10 cellular contexts compared by ENCODE assay signal in genomic region chr17:3804503-3804931, GRCh38. TPM values are rescaled to one million over a fixed set of nuclear protein-coding genes. Genes with fewer than 3 reads are reported as not detected.
DNase-seq lines count a peak whose midpoint lies in the region; ATAC-seq, FAIRE-seq and TF ChIP-seq lines count a peak whose summit lies in the region.
"Had no signal": no experiment of that assay in that cellular context is flagged by ENCODE, and none has a peak within 500 bp of the region (broad histone marks: within the 10 kb centered on the region; RNA-seq: fewer than 3 reads in every experiment).

No MANE protein-coding gene starts in this region.

- peaks cover 20% of the 10 kb centered on the region for H3K36me3 Mint-ChIP-seq in activated CD8-positive, alpha-beta memory T cell treated with anti-CD3 and anti-CD28 coated beads, Interleukin-2, amount 10 ng/mL, durations not matched to agents 7 days and 5 days
- peaks cover 0 to 8% of the 10 kb centered on the region in 2 donors for H3K36me3 Mint-ChIP-seq in naive B cell

- H3K36me3 ChIP-seq in uterus, result no peaks in the 10 kb centered on the region

- no peaks in the 10 kb centered on the region for H3K27me3 Mint-ChIP-seq in activated CD8-positive, alpha-beta memory T cell treated with anti-CD3 and anti-CD28 coated beads, Interleukin-2, amount 10 ng/mL, durations not matched to agents 7 days and 5 days
- no peaks in the 10 kb centered on the region for H3K27me3 Mint-ChIP-seq in naive B cell

- TF ChIP-seq CTCF in uterus (IDR thresholded peaks at IDR 0.05) (no peak), D721Med (IDR thresholded peaks at IDR 0.05; ENCODE audit: insufficient read depth, missing control alignments) (no peak)

- no peak for FAIRE-seq in D721Med (lab: Jason Lieb, UNC)
- FAIRE-seq: K562 had no signal

- peaks cover 50% of the 10 kb centered on the region for H3K4me1 Mint-ChIP-seq in activated CD8-positive, alpha-beta memory T cell treated with anti-CD3 and anti-CD28 coated beads, Interleukin-2, amount 10 ng/mL, durations not matched to agents 7 days and 5 days
- peaks cover 8 to 18% (median 9%) of the 10 kb centered on the region in 3 donors for H3K4me1 Mint-ChIP-seq in naive B cell

- TF ChIP-seq POLR2A in uterus (IDR thresholded peaks at IDR 0.05), result no peak

- H3K9me3 ChIP-seq in uterus, result no peaks in the 10 kb centered on the region
- H3K9me3 ChIP-seq: gastroesophageal sphincter had no signal

- peak overlapping the region; percentile 57 for H3K27ac Mint-ChIP-seq in activated CD8-positive, alpha-beta memory T cell treated with anti-CD3 and anti-CD28 coated beads, Interleukin-2, amount 10 ng/mL, durations not matched to agents 7 days and 5 days
- H3K27ac Mint-ChIP-seq in naive B cell, result peak overlapping the region in 2 of 6 donors; percentile 79 to 81

- intact Hi-C loops in uterus (cut with DNase I; ENCODE audit: low total_unique reads), result no loop called here

- peak; percentile 68 for DNase-seq in activated CD8-positive, alpha-beta memory T cell treated with anti-CD3 and anti-CD28 coated beads, Interleukin-2, amount 10 ng/mL, durations not matched to agents 7 days and 5 days
- no peak for DNase-seq in naive B cell
- DNase-seq in H4 (ENCODE audit: low spot score), result no peak
- no peak for DNase-seq in uterus
- no peak for DNase-seq in dedifferentiated amniotic fluid mesenchymal stem cell (ENCODE audit: extremely low spot score)
- no peak for DNase-seq in D721Med (ENCODE audit: insufficient read length, low spot score)

- H3K27ac ChIP-seq in uterus, result no peak overlapping the region

- H3K4me3 ChIP-seq in uterus, result no peak overlapping the region
- H3K4me3 ChIP-seq: gastroesophageal sphincter, K562 had no signal

- no peaks in the 10 kb centered on the region for H3K9me3 Mint-ChIP-seq in activated CD8-positive, alpha-beta memory T cell treated with anti-CD3 and anti-CD28 coated beads, Interleukin-2, amount 10 ng/mL, durations not matched to agents 7 days and 5 days (ENCODE audit: low read depth)
- no peaks in the 10 kb centered on the region for H3K9me3 Mint-ChIP-seq in naive B cell

- peak; percentile 49 for ATAC-seq in GM18517 (IDR thresholded peaks at IDR 0.05; ENCODE audit: unreplicated experiment)
- peak; percentile 45 for ATAC-seq in HG02623 (IDR thresholded peaks at IDR 0.05; ENCODE audit: unreplicated experiment)
- ATAC-seq in activated CD8-positive, alpha-beta memory T cell treated with anti-CD3 and anti-CD28 coated beads, Interleukin-2, amount 10 ng/mL, durations not matched to agents 7 days and 5 days, result peak; percentile 72
- peak; percentile 27 to 71 for ATAC-seq in naive B cell (ENCODE audit: low read depth in 2 of 2)
- ATAC-seq: gastroesophageal sphincter, K562 had no signal

- H3K27me3 ChIP-seq in uterus, result no peaks in the 10 kb centered on the region
- H3K27me3 ChIP-seq: gastroesophageal sphincter had no signal

- CTCF ChIA-PET in activated CD8-positive, alpha-beta memory T cell treated with anti-CD3 and anti-CD28 coated beads, Interleukin-2, amount 10 ng/mL, durations not matched to agents 7 days and 5 days (lab: Charles Lee), result interaction anchor here (0.9 to 9.8 kb wide), 4 partner anchors 9 to 67 kb away, joined by 3 to 84 read pairs (median 3); partner anchors contain the start of gene NCBP3

- no peaks in the 10 kb centered on the region for H3K4me1 ChIP-seq in uterus

- H3K4me3 Mint-ChIP-seq in activated CD8-positive, alpha-beta memory T cell treated with anti-CD3 and anti-CD28 coated beads, Interleukin-2, amount 10 ng/mL, durations not matched to agents 7 days and 5 days, result no peak overlapping the region
- H3K4me3 Mint-ChIP-seq in naive B cell, result no peak overlapping the region

RNA-seq across cellular contexts. Expression of gene ITGAE, which starts 3.5 kb away (rescaled TPM):
- 10 to 100 TPM; 54.4 to 70.9 TPM for total RNA-seq in activated CD8-positive, alpha-beta memory T cell treated with anti-CD3 and anti-CD28 coated beads, Interleukin-2, amount 10 ng/mL, durations not matched to agents 7 days and 5 days
- polyA plus RNA-seq in naive B cell (ENCODE audit: low read depth in 6 of 6), result 100 to 1,000 TPM in 5 of 6 donors, 10 to 100 TPM in 1; 93.9 to 177 (median 158) TPM
- total RNA-seq in H4 (2014; rRNA removed; shearing (Covaris generic)), result 37.6 and 43.0 TPM in 2 replicates
- 10 to 100 TPM in 2 of 4 donors, 1 to 10 TPM in 2; 2.8 to 46.8 (median 14.2) TPM for total RNA-seq in uterus

RNA-seq across cellular contexts. Expression of gene NCBP3, which starts 41.5 kb away (rescaled TPM):
- total RNA-seq in activated CD8-positive, alpha-beta memory T cell treated with anti-CD3 and anti-CD28 coated beads, Interleukin-2, amount 10 ng/mL, durations not matched to agents 7 days and 5 days, result 10 to 100 TPM; 46.3 to 48.7 TPM
- 10 to 100 TPM in 5 of 6 donors, 1 to 10 TPM in 1; 9.4 to 34.1 (median 13.2) TPM for polyA plus RNA-seq in naive B cell (ENCODE audit: low read depth in 6 of 6)
- 4.4 and 6.9 TPM in 2 replicates for total RNA-seq in H4 (2014; rRNA removed; shearing (Covaris generic))
- total RNA-seq in uterus, result 10 to 100 TPM; 16.5 to 46.7 (median 30.1) TPM
